Comparison of ENCODE assay signal across 16 cellular contexts in the genomic region with DNA sequence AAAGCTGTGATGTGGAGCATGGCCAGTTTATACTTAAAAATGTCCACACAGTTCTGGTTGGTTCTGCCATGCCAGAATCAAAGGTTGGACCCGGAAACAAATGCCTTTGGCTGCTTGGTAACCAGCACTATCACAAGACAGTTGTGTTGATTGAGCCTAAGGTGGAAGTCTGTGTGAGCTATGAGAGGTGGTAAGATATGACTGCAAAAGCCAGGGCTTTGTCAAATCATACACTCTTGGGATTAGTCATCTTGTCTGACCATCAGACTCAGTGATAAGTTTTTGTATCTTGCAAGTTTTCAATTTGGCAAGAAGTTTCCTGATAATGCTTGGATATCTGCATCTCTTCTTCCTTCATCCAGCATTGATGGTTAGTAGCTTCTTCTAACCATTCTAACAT. TPM values are rescaled to one million over a fixed set of nuclear protein-coding genes. Genes with fewer than 3 reads are reported as not detected.
DNase-seq lines count a peak whose midpoint lies in the region; ATAC-seq and TF ChIP-seq lines count a peak whose summit lies in the region.
"Had no signal": no experiment of that assay in that cellular context is flagged by ENCODE, and none has a peak within 500 bp of the region (broad histone marks: within the 10 kb centered on the region; RNA-seq: fewer than 3 reads in every experiment).

No MANE protein-coding gene starts in this region.

- H3K4me1 ChIP-seq in A673 (ENCODE audit: insufficient read depth, low read length, poor library complexity, severe bottlenecking) = no peaks in the 10 kb centered on the region
- H3K4me1 ChIP-seq in naive thymus-derived CD4-positive, alpha-beta T cell (ENCODE audit: control insufficient read depth in 2 of 2, insufficient read depth in 2 of 2, low read length in 2 of 2) = no peaks in the 10 kb centered on the region
- H3K4me1 ChIP-seq: esophagus squamous epithelium had no signal

- H3K4me1 Mint-ChIP-seq in stimulated activated memory B cell treated with anti-CD40 and anti-IgM and Interleukin-4, amounts not matched to agents 10 μg/mL and 1 μg/mL and 100 μg/mL, for 72 hours = no peaks in the 10 kb centered on the region
- H3K4me1 Mint-ChIP-seq in naive thymus-derived CD4-positive, alpha-beta T cell = peaks cover 0 to 6% (median 0%) of the 10 kb centered on the region in 7 donors
- H3K4me1 Mint-ChIP-seq: activated naive CD4-positive, alpha-beta T cell treated with anti-CD3 and anti-CD28 coated beads, Interleukin-2, amount 50 U/mL, for 24 hours; mesothelial cell of epicardium had no signal

- H3K4me3 Mint-ChIP-seq in stimulated activated memory B cell treated with anti-CD40 and anti-IgM and Interleukin-4, amounts not matched to agents 10 μg/mL and 1 μg/mL and 100 μg/mL, for 72 hours = no peak overlapping the region
- H3K4me3 Mint-ChIP-seq in naive thymus-derived CD4-positive, alpha-beta T cell = no peak overlapping the region
- H3K4me3 Mint-ChIP-seq: activated CD4-positive, alpha-beta memory T cell treated with anti-CD3 and anti-CD28 coated beads for 36 hours; activated naive CD4-positive, alpha-beta T cell treated with anti-CD3 and anti-CD28 coated beads, Interleukin-2, amount 50 U/mL, for 24 hours; mesothelial cell of epicardium; T-helper 1 cell treated with Interleukin-12 subunit alpha and Interleukin-12 subunit beta and Interleukin-4 antibody, amounts not matched to agents 30 μg/mL and 1 μg/mL, for 36 hours had no signal

- no peaks in the 10 kb centered on the region for H3K36me3 Mint-ChIP-seq in stimulated activated memory B cell treated with anti-CD40 and anti-IgM and Interleukin-4, amounts not matched to agents 10 μg/mL and 1 μg/mL and 100 μg/mL, for 72 hours
- peaks cover 0 to 2% (median 0%) of the 10 kb centered on the region in 5 donors for H3K36me3 Mint-ChIP-seq in naive thymus-derived CD4-positive, alpha-beta T cell
- H3K36me3 Mint-ChIP-seq: activated CD4-positive, alpha-beta memory T cell treated with anti-CD3 and anti-CD28 coated beads for 36 hours; activated naive CD4-positive, alpha-beta T cell treated with anti-CD3 and anti-CD28 coated beads, Interleukin-2, amount 50 U/mL, for 24 hours; mesothelial cell of epicardium had no signal

- H3K27me3 Mint-ChIP-seq in stimulated activated memory B cell treated with anti-CD40 and anti-IgM and Interleukin-4, amounts not matched to agents 10 μg/mL and 1 μg/mL and 100 μg/mL, for 72 hours = peaks cover 11% of the 10 kb centered on the region
- H3K27me3 Mint-ChIP-seq in naive thymus-derived CD4-positive, alpha-beta T cell = peaks cover 0 to 7% (median 0%) of the 10 kb centered on the region in 5 donors
- H3K27me3 Mint-ChIP-seq: activated CD4-positive, alpha-beta memory T cell treated with anti-CD3 and anti-CD28 coated beads for 36 hours; activated naive CD4-positive, alpha-beta T cell treated with anti-CD3 and anti-CD28 coated beads, Interleukin-2, amount 50 U/mL, for 24 hours had no signal

- intact Hi-C loops in A673 (cut with micrococcal nuclease; ENCODE audit: unreplicated experiment) = no loop called here
- intact Hi-C loops in naive thymus-derived CD4-positive, alpha-beta T cell (cut with micrococcal nuclease) = no loop called here

- H3K27ac ChIP-seq in A673 (ENCODE audit: low read depth, low read length, poor library complexity, severe bottlenecking) = no peak overlapping the region
- no peak overlapping the region for H3K27ac ChIP-seq in naive thymus-derived CD4-positive, alpha-beta T cell (ENCODE audit: low read depth, low read length)
- H3K27ac ChIP-seq: esophagus squamous epithelium had no signal

- no peaks in the 10 kb centered on the region for H3K27me3 ChIP-seq in A673 (replicated peaks; ENCODE audit: insufficient read depth, low read depth, low read length, poor library complexity)
- H3K27me3 ChIP-seq in naive thymus-derived CD4-positive, alpha-beta T cell (ENCODE audit: control insufficient read depth in 2 of 2, insufficient read depth in 2 of 2, low read length in 2 of 2) = no peaks in the 10 kb centered on the region
- H3K27me3 ChIP-seq: esophagus squamous epithelium had no signal

- CTCF ChIA-PET in A673 (lab: Charles Lee) = no interaction called here
- CTCF ChIA-PET in naive thymus-derived CD4-positive, alpha-beta T cell (lab: Charles Lee) = no interaction called here

- H3K4me3 ChIP-seq in A673 (ENCODE audit: low read depth, low read length, poor library complexity, severe bottlenecking) = no peak overlapping the region
- no peak overlapping the region for H3K4me3 ChIP-seq in naive thymus-derived CD4-positive, alpha-beta T cell (ENCODE audit: low read length)
- H3K4me3 ChIP-seq: esophagus squamous epithelium, K562 had no signal

- H3K27ac Mint-ChIP-seq in stimulated activated memory B cell treated with anti-CD40 and anti-IgM and Interleukin-4, amounts not matched to agents 10 μg/mL and 1 μg/mL and 100 μg/mL, for 72 hours = no peak overlapping the region
- H3K27ac Mint-ChIP-seq in naive thymus-derived CD4-positive, alpha-beta T cell = no peak overlapping the region
- H3K27ac Mint-ChIP-seq: activated CD4-positive, alpha-beta memory T cell treated with anti-CD3 and anti-CD28 coated beads for 36 hours; activated naive CD4-positive, alpha-beta T cell treated with anti-CD3 and anti-CD28 coated beads, Interleukin-2, amount 50 U/mL, for 24 hours; mesothelial cell of epicardium; T-helper 1 cell treated with Interleukin-12 subunit alpha and Interleukin-12 subunit beta and Interleukin-4 antibody, amounts not matched to agents 30 μg/mL and 1 μg/mL, for 36 hours had no signal

- H3K9me3 ChIP-seq in A673 (ENCODE audit: low read depth, low read length, poor library complexity, severe bottlenecking) = no peaks in the 10 kb centered on the region
- H3K9me3 ChIP-seq in naive thymus-derived CD4-positive, alpha-beta T cell (ENCODE audit: control insufficient read depth in 2 of 3, low read length in 3 of 3) = no peaks in the 10 kb centered on the region
- H3K9me3 ChIP-seq: esophagus squamous epithelium had no signal

- no peak for DNase-seq in A673 (ENCODE audit: low spot score)
- no peak for DNase-seq in naive thymus-derived CD4-positive, alpha-beta T cell
- DNase-seq in OCI-M2 (lab: John Stamatoyannopoulos, UW; ENCODE audit: unreplicated experiment) = no peak
- DNase-seq: activated CD4-positive, alpha-beta memory T cell treated with anti-CD3 and anti-CD28 coated beads for 36 hours; cerebellar nuclear complex; COR-L47; esophagus squamous epithelium had no signal

- BruUV-seq in A673 (replicated peaks; lab: Mats Ljungman, UMichigan) = no TSS peak

- no peak for TF ChIP-seq CTCF in A673 (conservative IDR thresholded peaks at IDR 0.05; ENCODE audit: low read depth, low read length)

- ATAC-seq in GM18907 (IDR thresholded peaks at IDR 0.05; ENCODE audit: unreplicated experiment) (peak; percentile 94), GM21723 (IDR thresholded peaks at IDR 0.05; ENCODE audit: unreplicated experiment) (peak; percentile 83), HG03135 (IDR thresholded peaks at IDR 0.05; ENCODE audit: unreplicated experiment) (peak; percentile 84)
- peak; percentile 62 for ATAC-seq in stimulated activated memory B cell treated with anti-CD40 and anti-IgM and Interleukin-4, amounts not matched to agents 10 μg/mL and 1 μg/mL and 100 μg/mL, for 72 hours
- no peak for ATAC-seq in naive thymus-derived CD4-positive, alpha-beta T cell
- ATAC-seq: K562 had no signal

- POLR2A ChIA-PET in A673 (lab: Charles Lee; ENCODE audit: low non-redundant PET) = no interaction called here
- POLR2A ChIA-PET in naive thymus-derived CD4-positive, alpha-beta T cell (lab: Charles Lee) = no interaction called here

- H3K9me3 Mint-ChIP-seq in stimulated activated memory B cell treated with anti-CD40 and anti-IgM and Interleukin-4, amounts not matched to agents 10 μg/mL and 1 μg/mL and 100 μg/mL, for 72 hours = no peaks in the 10 kb centered on the region
- peaks cover 0 to 2% (median 0%) of the 10 kb centered on the region in 11 donors for H3K9me3 Mint-ChIP-seq in naive thymus-derived CD4-positive, alpha-beta T cell
- H3K9me3 Mint-ChIP-seq: activated CD4-positive, alpha-beta memory T cell treated with anti-CD3 and anti-CD28 coated beads for 36 hours; activated naive CD4-positive, alpha-beta T cell treated with anti-CD3 and anti-CD28 coated beads, Interleukin-2, amount 50 U/mL, for 24 hours; T-helper 1 cell treated with Interleukin-12 subunit alpha and Interleukin-12 subunit beta and Interleukin-4 antibody, amounts not matched to agents 30 μg/mL and 1 μg/mL, for 36 hours had no signal

- H3K36me3 ChIP-seq in A673 (ENCODE audit: insufficient read depth, low read length, poor library complexity, severe bottlenecking) = no peaks in the 10 kb centered on the region
- no peaks in the 10 kb centered on the region for H3K36me3 ChIP-seq in naive thymus-derived CD4-positive, alpha-beta T cell (ENCODE audit: control insufficient read depth in 2 of 3, insufficient read depth in 3 of 3, low read length in 3 of 3)
- H3K36me3 ChIP-seq: esophagus squamous epithelium had no signal

RNA-seq across cellular contexts. Expression of a gene that starts 35.5 kb away (rescaled TPM):
- total RNA-seq in A673 (2021) = not detected in 2 replicates
- total RNA-seq in naive thymus-derived CD4-positive, alpha-beta T cell = 10 to 100 TPM in 1 of 5 experiments, 1 to 10 TPM in 1, under 1 TPM in 1, not detected in 2; 0.38 to 16.4 (median 1.1) TPM
- polyA plus RNA-seq in naive thymus-derived CD4-positive, alpha-beta T cell = not detected
- total RNA-seq: activated CD4-positive, alpha-beta memory T cell treated with anti-CD3 and anti-CD28 coated beads for 36 hours; K562; pulmonary artery endothelial cell had no signal
- polyA plus RNA-seq: K562 had no signal
